ENCODE assay signal across 9 cellular contexts in genomic region chr11:8081591-8082021, GRCh38. TPM values are rescaled to one million over a fixed set of nuclear protein-coding genes. Genes with fewer than 3 reads are reported as not detected.
DNase-seq lines count a peak whose midpoint lies in the region; ATAC-seq lines count a peak whose summit lies in the region.
"Had no signal": no experiment of that assay in that cellular context is flagged by ENCODE, and none has a peak within 500 bp of the region (broad histone marks: within the 10 kb centered on the region; RNA-seq: fewer than 3 reads in every experiment).

No MANE protein-coding gene starts in this region.

- H3K4me3 ChIP-seq in H7 (ENCODE audit: insufficient read depth, low read depth, low read length) (peak overlapping the region; percentile 63), right cardiac atrium (ENCODE audit: low read length) (peak overlapping the region; percentile 64), skeletal muscle satellite cell (ENCODE audit: low read length) (peak overlapping the region; percentile 76)

- no peaks in the 10 kb centered on the region for H3K9me3 ChIP-seq in right cardiac atrium (ENCODE audit: control insufficient read depth, low read length)
- H3K9me3 ChIP-seq in skeletal muscle satellite cell (replicated peaks; ENCODE audit: low read length): no peaks in the 10 kb centered on the region

- intact Hi-C loops in right cardiac atrium (cut with DNase I): loop anchor here in 1 of 4 donors (5.0 kb wide), 1 partner anchor 64 kb away; no protein-coding TSS in a partner anchor

- no peak for ATAC-seq in activated T-helper 17 cell treated with anti-CD3 and anti-CD28 coated beads, Interleukin-2, amount 50 U/mL, for 72 hours (replicated peaks)
- ATAC-seq in right cardiac atrium (peak; percentile 28 to 42), HG03520 (IDR thresholded peaks at IDR 0.05; ENCODE audit: unreplicated experiment) (no peak), GM19324 (IDR thresholded peaks at IDR 0.05; ENCODE audit: low FRiP score, unreplicated experiment) (no peak), HG03432 (IDR thresholded peaks at IDR 0.05; ENCODE audit: unreplicated experiment) (no peak)

- H3K4me1 Mint-ChIP-seq in activated T-helper 17 cell treated with anti-CD3 and anti-CD28 coated beads, Interleukin-2, amount 50 U/mL, for 72 hours: no peaks in the 10 kb centered on the region

- peak overlapping the region; percentile 90 for H3K4me2 ChIP-seq in skeletal muscle satellite cell (ENCODE audit: low read length)

- peak overlapping the region; percentile 59 for H3K4me3 Mint-ChIP-seq in activated T-helper 17 cell treated with anti-CD3 and anti-CD28 coated beads, Interleukin-2, amount 50 U/mL, for 72 hours

- H3K27ac ChIP-seq in right cardiac atrium (ENCODE audit: low read length): no peak overlapping the region

- no peaks in the 10 kb centered on the region for H3K9me3 Mint-ChIP-seq in activated T-helper 17 cell treated with anti-CD3 and anti-CD28 coated beads, Interleukin-2, amount 50 U/mL, for 72 hours

- H3K4me1 ChIP-seq in right cardiac atrium (ENCODE audit: control insufficient read depth, insufficient read depth, low read length) (peaks cover 20% of the 10 kb centered on the region), skeletal muscle satellite cell (ENCODE audit: control insufficient read depth, insufficient read depth, low read length) (peaks cover 11% of the 10 kb centered on the region)

- peaks cover 24% of the 10 kb centered on the region for H3K27me3 ChIP-seq in H7 (ENCODE audit: control insufficient read depth, insufficient read depth, low read length)
- H3K27me3 ChIP-seq in right cardiac atrium (ENCODE audit: control insufficient read depth, insufficient read depth): no peaks in the 10 kb centered on the region
- H3K27me3 ChIP-seq in skeletal muscle satellite cell (ENCODE audit: control insufficient read depth, insufficient read depth, low read length): peaks cover 19% of the 10 kb centered on the region

- DNase-seq in H7 (no peak), right cardiac atrium (no peak), NCI-H748 treated with DMSO at 0.1 percent for 48 hours (lab: John Stamatoyannopoulos, UW) (no peak)
- DNase-seq: NCI-H774 had no signal

- 14% methylated on average over 22 of the region's 22 CpGs for WGBS in right cardiac atrium

- peaks cover 41% of the 10 kb centered on the region for H3K27me3 Mint-ChIP-seq in activated T-helper 17 cell treated with anti-CD3 and anti-CD28 coated beads, Interleukin-2, amount 50 U/mL, for 72 hours

- H3K36me3 Mint-ChIP-seq in activated T-helper 17 cell treated with anti-CD3 and anti-CD28 coated beads, Interleukin-2, amount 50 U/mL, for 72 hours (ENCODE audit: low read depth): no peaks in the 10 kb centered on the region

- H3K36me3 ChIP-seq in H7 (replicated peaks; ENCODE audit: control insufficient read depth, insufficient read depth, low read length): no peaks in the 10 kb centered on the region
- H3K36me3 ChIP-seq in skeletal muscle satellite cell (ENCODE audit: insufficient read depth, low read length): no peaks in the 10 kb centered on the region

- peak overlapping the region; percentile 74 for H3K9ac ChIP-seq in skeletal muscle satellite cell (ENCODE audit: low read depth, low read length)

- H3K27ac Mint-ChIP-seq in activated T-helper 17 cell treated with anti-CD3 and anti-CD28 coated beads, Interleukin-2, amount 50 U/mL, for 72 hours: no peak overlapping the region

RNA-seq across cellular contexts. Expression of gene TUB, which starts 0.6 kb away (rescaled TPM):
- total RNA-seq in H7 (2014; rRNA removed; shearing (Covaris generic)): 14.6 and 16.4 TPM in 2 replicates
- total RNA-seq in activated T-helper 17 cell treated with anti-CD3 and anti-CD28 coated beads, Interleukin-2, amount 50 U/mL, for 72 hours: under 1 TPM; 0.28 to 0.50 TPM
- total RNA-seq in right cardiac atrium: 10 to 100 TPM; 24.8 to 31.2 (median 28.0) TPM
- polyA plus RNA-seq in right cardiac atrium: 10.0 TPM
- 4.1 and 4.8 TPM in 2 replicates for total RNA-seq in skeletal muscle satellite cell (2012; rRNA removed)

Comparison
In these comparisons a context has a peak if more than half of its experiments do, and no peak if none do; other contexts are left out.
1. ATAC-seq: peak in right cardiac atrium (2 of 2); none in activated T-helper 17 cell treated with anti-CD3 and anti-CD28 coated beads, Interleukin-2, amount 50 U/mL, for 72 hours (single experiment), HG03520 (single experiment), GM19324 (single experiment) and HG03432 (single experiment).
2. RNA of gene TUB, which starts 0.6 kb away (total RNA-seq): 24.8 to 31.2 TPM in right cardiac atrium and 14.6 to 16.4 TPM in H7; 0.28 to 0.50 TPM in activated T-helper 17 cell treated with anti-CD3 and anti-CD28 coated beads, Interleukin-2, amount 50 U/mL, for 72 hours; every median in the first group is over 10 times any median in the second.
3. Peak in every context shown above with its lines, with median percentiles within 50 percentile points of each other: H3K4me3 ChIP-seq.